ENCODE assay signal across 1 cellular context in genomic region chr13:42377640-42378382, GRCh38.
TF ChIP-seq lines count a peak whose summit lies in the region.

No MANE protein-coding gene starts in this region.

TF ChIP-seq in GM12878, 131 proteins besides CTCF, POLR2A, EP300 and RAD21 (continued from another document and continues in another):
- peak; percentile 80 for TF ChIP-seq ZBTB40 (IDR thresholded peaks at IDR 0.05; ENCODE audit: borderline replicate concordance)
- TF ChIP-seq NRF1 (conservative IDR thresholded peaks at IDR 0.05; ENCODE audit: low read depth, low read length), result no peak
- TF ChIP-seq ZBTB4 (CRISPR knock-in tag; IDR thresholded peaks at IDR 0.05), result no peak
- TF ChIP-seq MXI1 (IDR thresholded peaks at IDR 0.05; ENCODE audit: low read depth, low read length), result peak; percentile 96
- no peak for TF ChIP-seq HDAC2 (IDR thresholded peaks at IDR 0.05)
- TF ChIP-seq KLF5 (IDR thresholded peaks at IDR 0.05; ENCODE audit: partially characterized antibody), result peak; percentile 96
- TF ChIP-seq IKZF1 (conservative IDR thresholded peaks at IDR 0.05), result peak; percentile 100
- peak in 1 of 2 experiments; percentile 98; a peak in 2 of 4 replicates for TF ChIP-seq ETV6 (conservative IDR thresholded peaks at IDR 0.05 in 1 of 2, IDR thresholded peaks at IDR 0.05 in 1 of 2; ENCODE audit: borderline replicate concordance in 1 of 2, low read depth in 1 of 2)
- TF ChIP-seq SMARCA5 (IDR thresholded peaks at IDR 0.05), result peak; percentile 85
- peak; percentile 99 for TF ChIP-seq MTA2 (IDR thresholded peaks at IDR 0.05; ENCODE audit: low read depth)
- no peak for TF ChIP-seq HDAC6 (IDR thresholded peaks at IDR 0.05; ENCODE audit: unreplicated experiment)
- TF ChIP-seq MYC (IDR thresholded peaks at IDR 0.05; ENCODE audit: insufficient read depth, insufficient read length, insufficient replicate concordance, low read length, severe bottlenecking), result no peak
- TF ChIP-seq NFXL1 (IDR thresholded peaks at IDR 0.05; ENCODE audit: borderline replicate concordance), result no peak
- no peak for TF ChIP-seq FOXK2 (IDR thresholded peaks at IDR 0.05)
- TF ChIP-seq POU2F2 (IDR thresholded peaks at IDR 0.05; ENCODE audit: borderline replicate concordance, low read depth, low read length), result peak; percentile 100
- TF ChIP-seq MEF2B (IDR thresholded peaks at IDR 0.05; ENCODE audit: partially characterized antibody, poor library complexity, severe bottlenecking), result peak; percentile 99
- TF ChIP-seq ZBED1 (IDR thresholded peaks at IDR 0.05; ENCODE audit: borderline replicate concordance), result peak; percentile 97
- TF ChIP-seq EGR1 (IDR thresholded peaks at IDR 0.05; ENCODE audit: borderline replicate concordance in 1 of 2, low read depth in 2 of 2, low read length in 2 of 2), result peak in 1 of 2 experiments; percentile 51; a peak in 1 of 3 replicates
- no peak for TF ChIP-seq MAX (IDR thresholded peaks at IDR 0.05; ENCODE audit: low read depth, low read length)
- no peak for TF ChIP-seq ESRRA (IDR thresholded peaks at IDR 0.05; ENCODE audit: low read length)
- TF ChIP-seq PAX8 (IDR thresholded peaks at IDR 0.05), result no peak
- no peak for TF ChIP-seq WRNIP1 (IDR thresholded peaks at IDR 0.05; ENCODE audit: borderline replicate concordance, low read depth, low read length)
- TF ChIP-seq TARDBP (IDR thresholded peaks at IDR 0.05; ENCODE audit: borderline replicate concordance), result peak; percentile 87
- TF ChIP-seq PAX5 (IDR thresholded peaks at IDR 0.05; ENCODE audit: borderline replicate concordance, low read depth, low read length), result peak; percentile 96
- TF ChIP-seq RB1 (IDR thresholded peaks at IDR 0.05; ENCODE audit: borderline replicate concordance), result peak; percentile 34; the same call in 1 of the 2 replicates
- no peak for TF ChIP-seq ZNF274 (IDR thresholded peaks at IDR 0.05; ENCODE audit: insufficient read depth, insufficient read length)
- no peak for TF ChIP-seq ZBTB33 (IDR thresholded peaks at IDR 0.05)
- peak; percentile 91 for TF ChIP-seq CHD2 (IDR thresholded peaks at IDR 0.05; ENCODE audit: borderline replicate concordance, low read depth, low read length)
- no peak for TF ChIP-seq HCFC1 (IDR thresholded peaks at IDR 0.05; ENCODE audit: low read length)
- TF ChIP-seq EZH2 (IDR thresholded peaks at IDR 0.05; ENCODE audit: borderline replicate concordance, control insufficient read depth, low read depth, low read length), result peak; percentile 99; the same call in 1 of the 2 replicates
- TF ChIP-seq ZBTB11 (CRISPR knock-in tag; IDR thresholded peaks at IDR 0.05), result no peak
- TF ChIP-seq SUZ12 (IDR thresholded peaks at IDR 0.05; ENCODE audit: unreplicated experiment), result no peak
- peak; percentile 30 to 92; a peak in 2 of 4 replicates for TF ChIP-seq CEBPB (IDR thresholded peaks at IDR 0.05; ENCODE audit: borderline replicate concordance in 1 of 2, low read depth in 2 of 2, low read length in 2 of 2)
- peak; percentile 99 for TF ChIP-seq JUNB (IDR thresholded peaks at IDR 0.05)
- no peak for TF ChIP-seq E4F1 (IDR thresholded peaks at IDR 0.05; ENCODE audit: borderline replicate concordance, partially characterized antibody)
- peak; percentile 100 for TF ChIP-seq IKZF2 (IDR thresholded peaks at IDR 0.05)
- TF ChIP-seq SIN3A (IDR thresholded peaks at IDR 0.05; ENCODE audit: low read depth, low read length), result no peak
- peak; percentile 78 for TF ChIP-seq CHD4 (IDR thresholded peaks at IDR 0.05)
- peak; percentile 13; the same call in 1 of the 2 replicates for TF ChIP-seq STAT1 (conservative IDR thresholded peaks at IDR 0.05)
- TF ChIP-seq TBL1XR1 (IDR thresholded peaks at IDR 0.05; ENCODE audit: low read depth, low read length), result peak; percentile 100
- peak; percentile 97 for TF ChIP-seq BCL3 (IDR thresholded peaks at IDR 0.05; ENCODE audit: borderline replicate concordance, insufficient read depth, low read depth, low read length, poor library complexity, severe bottlenecking)
- TF ChIP-seq SPI1 (IDR thresholded peaks at IDR 0.05; ENCODE audit: borderline replicate concordance, insufficient read depth, low read depth, low read length), result peak; percentile 83
- TF ChIP-seq NFYA (IDR thresholded peaks at IDR 0.05; ENCODE audit: borderline replicate concordance, low read depth, low read length), result no peak
- TF ChIP-seq E2F4 (IDR thresholded peaks at IDR 0.05; ENCODE audit: low read depth, low read length), result no peak
- TF ChIP-seq SRF (IDR thresholded peaks at IDR 0.05; ENCODE audit: low read depth in 2 of 2, low read length in 2 of 2), result peak; percentile 15 to 77; a peak in 2 of 4 replicates
- TF ChIP-seq YY1 (IDR thresholded peaks at IDR 0.05; ENCODE audit: low read depth, low read length), result peak; percentile 90
- TF ChIP-seq RELA (IDR thresholded peaks at IDR 0.05; ENCODE audit: borderline replicate concordance, partially characterized antibody), result peak; percentile 97
- TF ChIP-seq POLR2AphosphoS2 (IDR thresholded peaks at IDR 0.05; ENCODE audit: low read depth, low read length), result no peak
- TF ChIP-seq CBX3 (IDR thresholded peaks at IDR 0.05; ENCODE audit: borderline replicate concordance, low read depth), result no peak
- TF ChIP-seq JUND (IDR thresholded peaks at IDR 0.05; ENCODE audit: low read depth, low read length), result peak; percentile 98
